ENCODE assay signal across 2 cellular contexts in the genomic region with DNA sequence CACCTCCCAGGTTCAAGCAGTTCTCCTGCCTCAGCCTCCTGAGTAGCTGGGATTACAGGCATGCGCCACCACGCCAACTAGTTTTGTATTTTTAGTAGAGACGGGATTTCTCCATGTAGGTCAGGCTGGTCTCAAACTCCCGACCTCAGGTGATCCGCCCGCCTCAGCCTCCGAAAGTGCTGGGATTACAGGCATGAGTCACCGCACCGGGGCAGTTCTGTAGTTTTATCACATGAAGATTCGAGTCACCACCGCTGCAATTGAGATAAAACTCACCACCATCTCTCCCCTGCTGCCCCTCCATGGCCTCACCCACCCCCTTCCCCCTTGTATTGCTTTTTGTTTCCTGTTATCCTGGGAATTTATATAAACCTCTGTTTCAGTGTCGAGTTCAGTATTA. TPM values are rescaled to one million over a fixed set of nuclear protein-coding genes. Genes with fewer than 3 reads are reported as not detected.
"Had no signal": no experiment of that assay in that cellular context is flagged by ENCODE, and none has a peak within 500 bp of the region (broad histone marks: within the 10 kb centered on the region; RNA-seq: fewer than 3 reads in every experiment).

No MANE protein-coding gene starts in this region.

RNA-seq across cellular contexts. Expression of gene MNX1, which starts 57.2 kb away (rescaled TPM):
- total RNA-seq: M059J had no signal
- polyA plus RNA-seq: SK-N-SH had no signal
